In genomic region chr15:101439285-101439919, GRCh38 we compare ENCODE assay signal across 1 cellular context.
TF ChIP-seq lines count a peak whose summit lies in the region.

No MANE protein-coding gene starts in this region.

TF ChIP-seq in HepG2, 621 proteins besides CTCF, POLR2A, EP300 and RAD21 (continued from another document and continues in another):
- TF ChIP-seq, protein P1, sequence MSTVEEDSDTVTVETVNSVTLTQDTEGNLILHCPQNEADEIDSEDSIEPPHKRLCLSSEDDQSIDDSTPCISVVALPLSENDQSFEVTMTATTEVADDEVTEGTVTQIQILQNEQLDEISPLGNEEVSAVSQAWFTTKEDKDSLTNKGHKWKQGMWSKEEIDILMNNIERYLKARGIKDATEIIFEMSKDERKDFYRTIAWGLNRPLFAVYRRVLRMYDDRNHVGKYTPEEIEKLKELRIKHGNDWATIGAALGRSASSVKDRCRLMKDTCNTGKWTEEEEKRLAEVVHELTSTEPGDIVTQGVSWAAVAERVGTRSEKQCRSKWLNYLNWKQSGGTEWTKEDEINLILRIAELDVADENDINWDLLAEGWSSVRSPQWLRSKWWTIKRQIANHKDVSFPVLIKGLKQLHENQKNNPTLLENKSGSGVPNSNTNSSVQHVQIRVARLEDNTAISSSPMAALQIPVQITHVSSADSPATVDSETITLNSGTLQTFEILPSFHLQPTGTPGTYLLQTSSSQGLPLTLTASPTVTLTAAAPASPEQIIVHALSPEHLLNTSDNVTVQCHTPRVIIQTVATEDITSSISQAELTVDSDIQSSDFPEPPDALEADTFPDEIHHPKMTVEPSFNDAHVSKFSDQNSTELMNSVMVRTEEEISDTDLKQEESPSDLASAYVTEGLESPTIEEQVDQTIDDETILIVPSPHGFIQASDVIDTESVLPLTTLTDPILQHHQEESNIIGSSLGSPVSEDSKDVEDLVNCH (CRISPR knock-in tag; IDR thresholded peaks at IDR 0.05): no peak
- no peak for TF ChIP-seq ZNF274 (CRISPR knock-in tag; IDR thresholded peaks at IDR 0.05)
- no peak for TF ChIP-seq ZNF101 (CRISPR knock-in tag; IDR thresholded peaks at IDR 0.05; ENCODE audit: borderline replicate concordance, low read depth)
- peak; percentile 66 for TF ChIP-seq SP5 (CRISPR knock-in tag; IDR thresholded peaks at IDR 0.05; ENCODE audit: borderline replicate concordance, low read depth)
- peak; percentile 76 for TF ChIP-seq HNF1A (IDR thresholded peaks at IDR 0.05; ENCODE audit: low read depth)
- TF ChIP-seq HNF1A (CRISPR knock-in tag; IDR thresholded peaks at IDR 0.05; ENCODE audit: borderline replicate concordance): peak; percentile 94; the same call in 1 of the 2 replicates
- TF ChIP-seq, protein P2, sequence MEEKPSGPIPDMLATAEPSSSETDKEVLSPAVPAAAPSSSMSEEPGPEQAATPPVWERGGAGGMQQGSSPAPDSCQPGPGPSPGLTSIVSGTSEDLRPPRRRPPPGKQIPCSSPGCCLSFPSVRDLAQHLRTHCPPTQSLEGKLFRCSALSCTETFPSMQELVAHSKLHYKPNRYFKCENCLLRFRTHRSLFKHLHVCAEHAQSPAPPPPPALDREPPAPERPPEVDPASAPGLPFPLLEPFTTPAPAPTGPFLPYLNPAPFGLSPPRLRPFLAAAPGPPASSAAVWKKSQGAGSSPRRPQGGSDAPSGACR (CRISPR knock-in tag; IDR thresholded peaks at IDR 0.05): no peak
- TF ChIP-seq ZNF788 (CRISPR knock-in tag; IDR thresholded peaks at IDR 0.05; ENCODE audit: borderline replicate concordance): peak; percentile 82
- peak; percentile 78; the same call in 1 of the 2 replicates for TF ChIP-seq ZNF557 (CRISPR knock-in tag; IDR thresholded peaks at IDR 0.05)
- TF ChIP-seq TRIM24 (CRISPR knock-in tag; IDR thresholded peaks at IDR 0.05): no peak
- no peak; the same call in 1 of the 2 replicates for TF ChIP-seq ZNF460 (CRISPR knock-in tag; IDR thresholded peaks at IDR 0.05; ENCODE audit: borderline replicate concordance)
- TF ChIP-seq ZBTB38 (CRISPR knock-in tag; IDR thresholded peaks at IDR 0.05): peak; percentile 88
- TF ChIP-seq ZHX1 (CRISPR knock-in tag; IDR thresholded peaks at IDR 0.05; ENCODE audit: low read depth): 0 out of 2 replicates have a peak, but pooled peaks have one; percentile 70
- peak; percentile 53; the same call in 1 of the 2 replicates for TF ChIP-seq ZNF263 (CRISPR knock-in tag; IDR thresholded peaks at IDR 0.05)
- TF ChIP-seq NR0B2 (CRISPR knock-in tag; IDR thresholded peaks at IDR 0.05): peak; percentile 33; the same call in 1 of the 2 replicates
- TF ChIP-seq ZNF138 (CRISPR knock-in tag; IDR thresholded peaks at IDR 0.05; ENCODE audit: low read depth): no peak
- TF ChIP-seq ARHGAP35 (CRISPR knock-in tag; IDR thresholded peaks at IDR 0.05; ENCODE audit: borderline replicate concordance): 0 out of 2 replicates have a peak, but pooled peaks have one; percentile 53
- no peak for TF ChIP-seq PLSCR1 (CRISPR knock-in tag; IDR thresholded peaks at IDR 0.05; ENCODE audit: borderline replicate concordance)
- no peak for TF ChIP-seq GABPA (IDR thresholded peaks at IDR 0.05; ENCODE audit: low read depth, low read length)
- TF ChIP-seq GABPA (CRISPR knock-in tag; IDR thresholded peaks at IDR 0.05; ENCODE audit: low read depth): no peak
- TF ChIP-seq SOX5 (CRISPR knock-in tag; IDR thresholded peaks at IDR 0.05; ENCODE audit: borderline replicate concordance): peak; percentile 93; the same call in 1 of the 2 replicates
- TF ChIP-seq, protein P3, sequence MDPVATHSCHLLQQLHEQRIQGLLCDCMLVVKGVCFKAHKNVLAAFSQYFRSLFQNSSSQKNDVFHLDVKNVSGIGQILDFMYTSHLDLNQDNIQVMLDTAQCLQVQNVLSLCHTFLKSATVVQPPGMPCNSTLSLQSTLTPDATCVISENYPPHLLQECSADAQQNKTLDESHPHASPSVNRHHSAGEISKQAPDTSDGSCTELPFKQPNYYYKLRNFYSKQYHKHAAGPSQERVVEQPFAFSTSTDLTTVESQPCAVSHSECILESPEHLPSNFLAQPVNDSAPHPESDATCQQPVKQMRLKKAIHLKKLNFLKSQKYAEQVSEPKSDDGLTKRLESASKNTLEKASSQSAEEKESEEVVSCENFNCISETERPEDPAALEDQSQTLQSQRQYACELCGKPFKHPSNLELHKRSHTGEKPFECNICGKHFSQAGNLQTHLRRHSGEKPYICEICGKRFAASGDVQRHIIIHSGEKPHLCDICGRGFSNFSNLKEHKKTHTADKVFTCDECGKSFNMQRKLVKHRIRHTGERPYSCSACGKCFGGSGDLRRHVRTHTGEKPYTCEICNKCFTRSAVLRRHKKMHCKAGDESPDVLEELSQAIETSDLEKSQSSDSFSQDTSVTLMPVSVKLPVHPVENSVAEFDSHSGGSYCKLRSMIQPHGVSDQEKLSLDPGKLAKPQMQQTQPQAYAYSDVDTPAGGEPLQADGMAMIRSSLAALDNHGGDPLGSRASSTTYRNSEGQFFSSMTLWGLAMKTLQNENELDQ (CRISPR knock-in tag; IDR thresholded peaks at IDR 0.05; ENCODE audit: borderline replicate concordance): no peak
- peak; percentile 97 for TF ChIP-seq ZNF264 (CRISPR knock-in tag; IDR thresholded peaks at IDR 0.05)
- peak; percentile 77; the same call in 1 of the 2 replicates for TF ChIP-seq ARID4A (CRISPR knock-in tag; IDR thresholded peaks at IDR 0.05; ENCODE audit: borderline replicate concordance)
- peak; percentile 98 for TF ChIP-seq AHDC1 (CRISPR knock-in tag; IDR thresholded peaks at IDR 0.05; ENCODE audit: borderline replicate concordance)
- TF ChIP-seq ZC3H4 (CRISPR knock-in tag; IDR thresholded peaks at IDR 0.05; ENCODE audit: borderline replicate concordance): no peak; the same call in 1 of the 2 replicates
- TF ChIP-seq ZBTB21 (CRISPR knock-in tag; IDR thresholded peaks at IDR 0.05): peak; percentile 82
